In the genomic region with DNA sequence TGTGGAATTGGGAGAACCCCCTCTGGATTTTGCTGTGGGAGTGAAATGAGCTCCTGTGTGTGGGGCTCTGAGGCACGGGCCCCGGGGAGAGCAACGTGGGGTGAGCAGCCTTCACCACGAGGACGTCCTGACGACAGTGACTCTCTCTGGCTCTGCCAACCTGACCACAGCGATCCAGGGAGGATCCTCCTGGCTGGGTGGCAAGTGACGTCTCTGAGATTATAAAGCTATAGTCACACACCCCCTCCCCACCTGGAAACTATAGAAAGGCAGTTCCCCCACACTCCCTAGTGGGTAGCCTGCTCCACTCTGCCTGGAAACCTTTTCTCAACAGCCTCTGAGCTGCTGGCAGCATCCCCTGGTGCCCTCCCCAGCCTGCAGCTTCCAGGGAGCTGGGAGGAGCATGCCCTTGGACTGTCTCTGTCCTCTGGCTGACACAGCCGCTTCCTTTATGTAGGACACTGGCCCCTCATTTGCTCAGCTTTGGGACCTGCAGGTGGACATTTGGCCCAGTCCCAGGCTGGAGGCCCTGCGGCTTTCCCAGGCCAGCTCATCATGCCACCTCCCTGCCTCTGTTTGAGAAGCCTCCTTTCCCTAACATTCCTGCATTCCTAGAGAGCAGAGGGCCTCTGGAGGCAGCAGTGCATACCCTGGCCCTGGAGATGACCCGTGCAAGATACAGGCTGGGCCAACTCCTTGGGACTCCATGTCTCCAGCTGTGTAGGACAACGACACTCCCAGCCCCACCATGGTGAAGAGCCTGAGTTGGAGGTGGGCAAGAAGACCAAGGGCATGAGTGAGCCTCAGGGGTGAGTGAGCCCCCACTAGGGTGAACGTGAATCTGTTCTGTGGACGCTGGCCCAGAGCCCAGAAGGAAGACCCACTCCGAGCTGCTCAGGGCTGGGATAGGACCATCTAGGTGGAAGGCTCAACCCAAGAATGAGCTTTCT, we compare ENCODE assay signal across 23 cellular contexts.
A peak's percentile ranks its signal among the peaks of the same experiment; 100 is the strongest.
DNase-seq lines count a peak whose midpoint lies in the region; TF ChIP-seq lines count a peak whose summit lies in the region.
"Had no signal": no experiment of that assay in that cellular context is flagged by ENCODE, and none has a peak within 500 bp of the region (broad histone marks: within the 10 kb centered on the region; RNA-seq: fewer than 3 reads in every experiment).

No MANE protein-coding gene starts in this region.

- H3K79me2 ChIP-seq in H9 (ENCODE audit: insufficient read depth, low read length): no peaks in the 10 kb centered on the region
- H3K79me2 ChIP-seq in mesendoderm (ENCODE audit: control insufficient read depth, insufficient read depth, low read length): no peaks in the 10 kb centered on the region

- H3K36me3 ChIP-seq in colonic mucosa (no peaks in the 10 kb centered on the region), mesendoderm (ENCODE audit: control insufficient read depth, insufficient read depth, low read length) (no peaks in the 10 kb centered on the region), esophagus muscularis mucosa (no peaks in the 10 kb centered on the region), ovary (no peaks in the 10 kb centered on the region)
- H3K36me3 ChIP-seq: BLaER1, Peyer's patch, SJSA1 had no signal

- no peak overlapping the region for H2BK12ac ChIP-seq in H9 (ENCODE audit: insufficient read length, low read depth, low read length)

- no peak for TF ChIP-seq POLR2A in esophagus muscularis mucosa (IDR thresholded peaks at IDR 0.05; ENCODE audit: low read depth)
- TF ChIP-seq POLR2A in ovary (IDR thresholded peaks at IDR 0.05): no peak

- WGBS in H9 (ENCODE audit: extremely low coverage, insufficient read length, low lambda C conversion rate): no CpG with 5 or more reads among the region's 15 CpGs
- no CpG with 5 or more reads among the region's 15 CpGs for WGBS in mesendoderm (ENCODE audit: extremely low coverage, insufficient coverage, low lambda C conversion rate)
- WGBS in esophagus muscularis mucosa: 87% methylated on average over 14 of the region's 15 CpGs
- 63 to 77% (median 71%) methylated on average over 15 of the region's 15 CpGs for WGBS in ovary, 3 donors

- H4K5ac ChIP-seq in H9 (ENCODE audit: insufficient read length, low read depth, low read length): no peak overlapping the region
- no peak overlapping the region for H4K5ac ChIP-seq in mesendoderm (ENCODE audit: low read length)

- DNase-seq in H9 (peak; percentile 18), colonic mucosa (peak; percentile 9), mesendoderm (peak; percentile 45), progenitor cell of endocrine pancreas (ENCODE audit: low spot score, unreplicated experiment) (peak; percentile 6), esophagus muscularis mucosa (ENCODE audit: extremely low spot score) (no peak), AG20443 (ENCODE audit: low spot score) (no peak), ovary (no peak), DMS153 (lab: John Stamatoyannopoulos, UW) (no peak)
- DNase-seq: Caco-2; CD4-positive, alpha-beta memory T cell; DMS 273 treated with DMSO at 0.1 percent for 48 hours; DND-41; GM23248; NCI-H1105 treated with DMSO at 0.1 percent for 48 hours; NCI-H1694 treated with DMSO at 0.1 percent for 48 hours; NCI-H2081 treated with DMSO at 0.1 percent for 48 hours; NCI-H2171 treated with DMSO at 0.1 percent for 48 hours; NCI-H524 treated with DMSO at 0.1 percent for 48 hours; NCI-H82; Peyer's patch had no signal

- H3K9me3 ChIP-seq in H9 (ENCODE audit: control insufficient read depth, low read depth, low read length) (no peaks in the 10 kb centered on the region), colonic mucosa (no peaks in the 10 kb centered on the region), esophagus muscularis mucosa (no peaks in the 10 kb centered on the region), ovary (no peaks in the 10 kb centered on the region)
- H3K9me3 ChIP-seq: BLaER1, Peyer's patch, SJSA1 had no signal

- intact Hi-C loops in colonic mucosa (cut with DNase I): no loop called here
- intact Hi-C loops in esophagus muscularis mucosa (cut with DNase I): no loop called here
- intact Hi-C loops in ovary (cut with DNase I): no loop called here

- H3K23ac ChIP-seq in H9 (ENCODE audit: insufficient read length, low read depth, low read length) (no peak overlapping the region), mesendoderm (ENCODE audit: low read length) (no peak overlapping the region)

- H2BK5ac ChIP-seq in H9 (ENCODE audit: insufficient read length, low read length): no peak overlapping the region
- no peak overlapping the region for H2BK5ac ChIP-seq in mesendoderm (ENCODE audit: low read length)

- no peak overlapping the region for H2BK20ac ChIP-seq in H9 (ENCODE audit: low read depth, low read length, poor library complexity, severe bottlenecking)

- no peaks in the 10 kb centered on the region for H4K20me1 ChIP-seq in H9 (ENCODE audit: control insufficient read depth, insufficient read depth, insufficient read length)

- H3K4me1 Mint-ChIP-seq in H9 (peaks cover 7 to 15% of the 10 kb centered on the region in 2 experiments; a peak in 3 of 4 replicates), progenitor cell of endocrine pancreas (ENCODE audit: low read depth) (no peaks in the 10 kb centered on the region)
- H3K4me1 Mint-ChIP-seq: CD4-positive, alpha-beta memory T cell; IgD-negative memory B cell had no signal

- no peaks in the 10 kb centered on the region for H3K4me1 ChIP-seq in H9 (ENCODE audit: insufficient read depth, low read length)
- no peaks in the 10 kb centered on the region for H3K4me1 ChIP-seq in colonic mucosa
- H3K4me1 ChIP-seq in mesendoderm (ENCODE audit: control insufficient read depth, low read depth, low read length): peaks cover 2% of the 10 kb centered on the region
- H3K4me1 ChIP-seq in esophagus muscularis mucosa: peaks cover 0 to 12% (median 9%) of the 10 kb centered on the region in 4 donors
- no peaks in the 10 kb centered on the region for H3K4me1 ChIP-seq in ovary (ENCODE audit: insufficient read depth)
- H3K4me1 ChIP-seq: BLaER1, Caco-2, SJSA1 had no signal

- H2AFZ ChIP-seq in H9 (ENCODE audit: low read length): no peak overlapping the region
- H2AFZ ChIP-seq: GM23248 had no signal

- H3K4ac ChIP-seq in H9 (ENCODE audit: low read depth, low read length) (no peak overlapping the region), mesendoderm (ENCODE audit: low read depth, low read length) (no peak overlapping the region)

- no peak overlapping the region for H3T11ph ChIP-seq in H9 (ENCODE audit: low read length)

- no peak overlapping the region for H2BK120ac ChIP-seq in H9 (ENCODE audit: low read depth, low read length, poor library complexity, severe bottlenecking)
- no peak overlapping the region for H2BK120ac ChIP-seq in mesendoderm (ENCODE audit: low read depth, low read length)

- TF ChIP-seq CTCF in H9 (conservative IDR thresholded peaks at IDR 0.05) (no peak), colonic mucosa (IDR thresholded peaks at IDR 0.05) (no peak), progenitor cell of endocrine pancreas (IDR thresholded peaks at IDR 0.05; ENCODE audit: unreplicated experiment) (no peak), esophagus muscularis mucosa (IDR thresholded peaks at IDR 0.05) (no peak), ovary (IDR thresholded peaks at IDR 0.05) (no peak)

- TF ChIP-seq EP300 in esophagus muscularis mucosa (IDR thresholded peaks at IDR 0.05): no peak
- no peak for TF ChIP-seq EP300 in ovary (IDR thresholded peaks at IDR 0.05)

- H3K4me2 ChIP-seq in H9 (ENCODE audit: insufficient read depth, insufficient read length, low read length) (no peak overlapping the region), mesendoderm (ENCODE audit: low read length) (no peak overlapping the region)
- H3K4me2 ChIP-seq: BLaER1 had no signal

- H3K4me3 ChIP-seq in colonic mucosa: no peak overlapping the region
- H3K4me3 ChIP-seq in mesendoderm (ENCODE audit: low read length): no peak overlapping the region
- H3K4me3 ChIP-seq in esophagus muscularis mucosa: no peak overlapping the region
- H3K4me3 ChIP-seq in ovary: no peak overlapping the region
- H3K4me3 ChIP-seq: BLaER1, GM23248, Peyer's patch, SJSA1 had no signal

- H3K27ac Mint-ChIP-seq in H9 (peak overlapping the region in 1 of 3 experiments; percentile 88; a peak in 2 of 7 replicates), progenitor cell of endocrine pancreas (no peak overlapping the region)
- H3K27ac Mint-ChIP-seq: CD4-positive, alpha-beta memory T cell; IgD-negative memory B cell had no signal

- H2AK5ac ChIP-seq in H9 (ENCODE audit: insufficient read length, low read length) (no peak overlapping the region), mesendoderm (ENCODE audit: low read length) (no peak overlapping the region)

- H3K4me3 Mint-ChIP-seq in H9 (no peak overlapping the region), progenitor cell of endocrine pancreas (ENCODE audit: low read depth) (no peak overlapping the region)
- H3K4me3 Mint-ChIP-seq: CD4-positive, alpha-beta memory T cell; IgD-negative memory B cell had no signal

- H3K56ac ChIP-seq in H9 (ENCODE audit: insufficient read length, low read depth, low read length) (no peak overlapping the region), mesendoderm (ENCODE audit: low read length) (no peak overlapping the region)

- H4K91ac ChIP-seq in H9 (ENCODE audit: insufficient read length, low read depth, low read length): no peak overlapping the region

- H3K18ac ChIP-seq in H9 (ENCODE audit: insufficient read length, low read depth, low read length): no peak overlapping the region
- no peak overlapping the region for H3K18ac ChIP-seq in mesendoderm (ENCODE audit: low read length)

- H2BK15ac ChIP-seq in H9 (ENCODE audit: low read depth, low read length) (no peak overlapping the region), mesendoderm (replicated peaks; ENCODE audit: low read depth) (no peak overlapping the region)

- H3K36me3 Mint-ChIP-seq in H9 (ENCODE audit: insufficient read depth in 1 of 3, low read depth in 3 of 3) (no peaks in the 10 kb centered on the region), progenitor cell of endocrine pancreas (ENCODE audit: insufficient read depth) (no peaks in the 10 kb centered on the region)
- H3K36me3 Mint-ChIP-seq: CD4-positive, alpha-beta memory T cell; IgD-negative memory B cell had no signal

- H3K27me3 Mint-ChIP-seq in H9 (ENCODE audit: low read depth) (peaks cover 15% of the 10 kb centered on the region), progenitor cell of endocrine pancreas (peaks cover 34% of the 10 kb centered on the region)

- H4K8ac ChIP-seq in H9 (replicated peaks; ENCODE audit: insufficient read length, low read depth, low read length): no peak overlapping the region
- H4K8ac ChIP-seq in mesendoderm (ENCODE audit: low read depth, low read length): no peak overlapping the region

- no peak overlapping the region; the same call in 1 of the 2 replicates for H3K14ac ChIP-seq in H9 (ENCODE audit: insufficient read depth, low read length)

- peaks cover 6% of the 10 kb centered on the region for H3K23me2 ChIP-seq in H9 (ENCODE audit: insufficient read length, low read depth, low read length, poor library complexity, severe bottlenecking)

- H3K27me3 ChIP-seq in H9 (ENCODE audit: insufficient read depth, low read length) (no peaks in the 10 kb centered on the region), colonic mucosa (no peaks in the 10 kb centered on the region), mesendoderm (ENCODE audit: insufficient read depth, low read length, poor library complexity) (no peaks in the 10 kb centered on the region), esophagus muscularis mucosa (peaks cover 0 to 51% (median 0%) of the 10 kb centered on the region in 4 donors), ovary (no peaks in the 10 kb centered on the region)
- H3K27me3 ChIP-seq: Peyer's patch, SJSA1 had no signal

- H3K9ac ChIP-seq in H9 (ENCODE audit: extremely low read depth, insufficient read length, low read length): no peak overlapping the region
- H3K9ac ChIP-seq in colonic mucosa (ENCODE audit: low read depth in 2 of 2, low read length in 2 of 2): no peak overlapping the region
- no peak overlapping the region for H3K9ac ChIP-seq in mesendoderm (ENCODE audit: low read length)
- H3K9ac ChIP-seq: BLaER1, GM23248 had no signal

- no peaks in the 10 kb centered on the region for H3K79me1 ChIP-seq in H9 (ENCODE audit: insufficient read depth, low read depth, low read length, poor library complexity, severe bottlenecking)
- H3K79me1 ChIP-seq in mesendoderm (ENCODE audit: low read length): no peaks in the 10 kb centered on the region

- H3K9me3 Mint-ChIP-seq in H9 (no peaks in the 10 kb centered on the region), progenitor cell of endocrine pancreas (ENCODE audit: low read depth) (no peaks in the 10 kb centered on the region)
- H3K9me3 Mint-ChIP-seq: CD4-positive, alpha-beta memory T cell had no signal

- H3K27ac ChIP-seq in H9 (ENCODE audit: insufficient read length, low read depth, low read length) (no peak overlapping the region), colonic mucosa (no peak overlapping the region), mesendoderm (ENCODE audit: low read depth, low read length) (no peak overlapping the region), esophagus muscularis mucosa (replicated peaks in 1 of 4) (no peak overlapping the region), ovary (no peak overlapping the region)
- H3K27ac ChIP-seq: BLaER1, GM23248, Peyer's patch, SJSA1 had no signal

Comparison
In these comparisons a context has a peak if more than half of its experiments do, and no peak if none do; other contexts are left out.
1. DNase-seq: peak in H9 (single experiment), colonic mucosa (single experiment), mesendoderm (single experiment) and progenitor cell of endocrine pancreas (single experiment); none in esophagus muscularis mucosa (single experiment), AG20443 (single experiment), ovary (0 of 5) and DMS153 (single experiment).